In the genomic region with DNA sequence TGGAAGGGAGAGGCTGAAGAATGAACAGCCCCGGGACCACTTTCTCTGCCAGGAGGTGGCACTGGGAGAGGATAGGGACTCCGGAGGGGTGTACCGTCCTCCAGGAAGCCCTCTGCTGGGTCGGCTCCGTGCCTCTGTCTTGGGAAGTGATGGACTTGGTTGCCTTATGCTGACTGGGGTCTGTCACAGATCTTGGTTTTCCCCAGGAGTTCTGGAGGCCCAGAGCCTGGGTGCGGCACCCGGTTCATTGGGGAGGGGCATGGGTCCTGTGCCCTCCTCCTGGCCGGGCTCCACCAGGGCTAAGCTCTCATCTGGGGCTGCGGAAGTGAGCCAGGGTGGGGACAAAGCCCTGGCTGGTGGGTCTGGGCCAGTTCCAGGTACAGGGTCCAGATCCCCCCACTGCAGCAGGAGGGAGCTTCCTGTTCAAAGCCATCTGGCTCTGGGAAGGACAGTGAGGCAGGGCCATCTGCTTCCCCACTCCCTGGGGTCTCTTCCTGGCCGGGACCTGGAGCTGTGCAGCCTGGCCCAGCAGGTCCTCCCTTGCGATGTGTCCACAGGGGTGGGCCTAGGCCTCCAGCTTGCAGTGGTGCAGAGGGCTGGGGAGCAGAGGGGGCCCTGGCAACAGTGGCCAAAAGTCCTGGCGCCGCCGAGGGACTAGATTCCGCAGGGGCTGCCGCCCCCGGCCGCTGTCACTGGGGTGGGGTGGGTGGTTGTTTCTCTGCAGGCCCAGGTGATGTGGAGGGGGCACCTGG, we compare ENCODE assay signal across 12 cellular contexts. TPM values are rescaled to one million over a fixed set of nuclear protein-coding genes. Genes with fewer than 3 reads are reported as not detected.
A peak's percentile ranks its signal among the peaks of the same experiment; 100 is the strongest.
DNase-seq lines count a peak whose midpoint lies in the region; ATAC-seq and TF ChIP-seq lines count a peak whose summit lies in the region.
"Had no signal": no experiment of that assay in that cellular context is flagged by ENCODE, and none has a peak within 500 bp of the region (broad histone marks: within the 10 kb centered on the region; RNA-seq: fewer than 3 reads in every experiment).

No MANE protein-coding gene starts in this region.

- DNase-seq in NCI-H1694 treated with DMSO at 0.1 percent for 48 hours (lab: John Stamatoyannopoulos, UW) (peak; percentile 39), NCI-H1694 (lab: John Stamatoyannopoulos, UW) (no peak), coronary artery (ENCODE audit: low spot score) (no peak), lower lobe of right lung (peak; percentile 51), tibial nerve (ENCODE audit: low spot score in 2 of 2) (no peak), NCI-H2107 (lab: John Stamatoyannopoulos, UW) (no peak), NCI-H2227 (lab: John Stamatoyannopoulos, UW; ENCODE audit: unreplicated experiment) (no peak)
- DNase-seq: activated T-cell treated with anti-CD3 and anti-CD28 coated beads, Interleukin-2, amount 50 U/mL, for 72 hours; central memory CD4-positive, alpha-beta T cell; NCI-H226; SHP77 treated with DMSO at 0.1 percent for 48 hours had no signal

- H3K27ac ChIP-seq in coronary artery (peak overlapping the region in 1 of 2 donors; percentile 97), lower lobe of right lung (peak overlapping the region; percentile 87), tibial nerve (peak overlapping the region; percentile 69 to 97 (median 95))

- peaks cover 16% of the 10 kb centered on the region for H3K36me3 ChIP-seq in lower lobe of right lung
- peaks cover 0 to 3% (median 0%) of the 10 kb centered on the region in 3 donors for H3K36me3 ChIP-seq in tibial nerve

- H3K9me3 ChIP-seq in lower lobe of right lung (no peaks in the 10 kb centered on the region), tibial nerve (no peaks in the 10 kb centered on the region)

- H3K4me3 ChIP-seq in coronary artery (peak overlapping the region; percentile 99), lower lobe of right lung (peak overlapping the region; percentile 72), tibial nerve (peak overlapping the region in 1 of 4 donors; percentile 83)

- ATAC-seq in lower lobe of right lung (peak in 1 of 2 donors; percentile 2), GM18519 (IDR thresholded peaks at IDR 0.05; ENCODE audit: low FRiP score, unreplicated experiment) (no peak)

- TF ChIP-seq POLR2A in tibial nerve (IDR thresholded peaks at IDR 0.05): no peak

- no peaks in the 10 kb centered on the region for H3K27me3 ChIP-seq in lower lobe of right lung (ENCODE audit: low read depth)
- no peaks in the 10 kb centered on the region for H3K27me3 ChIP-seq in tibial nerve

- peaks cover 33% of the 10 kb centered on the region for H3K4me1 ChIP-seq in lower lobe of right lung
- peaks cover 0 to 42% (median 31%) of the 10 kb centered on the region in 4 donors for H3K4me1 ChIP-seq in tibial nerve

- TF ChIP-seq CTCF in coronary artery (IDR thresholded peaks at IDR 0.05) (no peak), lower lobe of right lung (IDR thresholded peaks at IDR 0.05) (no peak), tibial nerve (IDR thresholded peaks at IDR 0.05) (no peak)

- no peak for TF ChIP-seq EP300 in tibial nerve (IDR thresholded peaks at IDR 0.05)

- intact Hi-C loops in lower lobe of right lung (cut with DNase I): no loop called here

- 69 to 70% methylated on average over 9 to 10 of the region's 18 CpGs for WGBS in tibial nerve, 2 donors

RNA-seq across cellular contexts. Expression of a gene that starts 1.1 kb away (rescaled TPM):
- total RNA-seq in lower lobe of right lung (130 TPM), tibial nerve (100 to 1,000 TPM in 1 of 4 donors, 10 to 100 TPM in 3; 70.8 to 136 (median 90.3) TPM)

RNA-seq across cellular contexts. Expression of a gene that starts 14.0 kb away (rescaled TPM):
- total RNA-seq in lower lobe of right lung (65.0 TPM), tibial nerve (10 to 100 TPM; 47.9 to 83.4 (median 65.8) TPM)

Comparison
In these comparisons a context has a peak if more than half of its experiments do, and no peak if none do; other contexts are left out.
1. DNase-seq: peak in NCI-H1694 treated with DMSO at 0.1 percent for 48 hours (single experiment) and lower lobe of right lung (single experiment); none in NCI-H1694 (single experiment), coronary artery (single experiment), tibial nerve (0 of 2), NCI-H2107 (single experiment) and NCI-H2227 (single experiment).